Comparison of ENCODE assay signal across 6 cellular contexts in genomic region chr17:47465165-47465564, GRCh38.
"Had no signal": no experiment of that assay in that cellular context is flagged by ENCODE, and none has a peak within 500 bp of the region (broad histone marks: within the 10 kb centered on the region; RNA-seq: fewer than 3 reads in every experiment).

No MANE protein-coding gene starts in this region.

- H3K4me1 Mint-ChIP-seq: GM23338, H9 had no signal

- H3K27ac ChIP-seq: HL-60 had no signal

- H3K9me3 Mint-ChIP-seq: GM23338, H9, IgD-negative memory B cell had no signal

- H3K4me3 Mint-ChIP-seq: GM23338, H9, IgD-negative memory B cell had no signal

- H3K27me3 Mint-ChIP-seq: IgD-negative memory B cell had no signal

- DNase-seq: H9, HCEC 1CT had no signal

- H3K27ac Mint-ChIP-seq: GM23338, IgD-negative memory B cell had no signal

- H3K4me3 ChIP-seq: GM23338 had no signal

- ATAC-seq: GM23338, HepG2 had no signal
